ENCODE assay signal across 19 cellular contexts in genomic region chr4:1241936-1242505, GRCh38. TPM values are rescaled to one million over a fixed set of nuclear protein-coding genes. Genes with fewer than 3 reads are reported as not detected.
DNase-seq lines count a peak whose midpoint lies in the region; ATAC-seq, FAIRE-seq and TF ChIP-seq lines count a peak whose summit lies in the region.
"Had no signal": no experiment of that assay in that cellular context is flagged by ENCODE, and none has a peak within 500 bp of the region (broad histone marks: within the 10 kb centered on the region; RNA-seq: fewer than 3 reads in every experiment).

No MANE protein-coding gene starts in this region.

- no peaks in the 10 kb centered on the region for H4K20me1 ChIP-seq in HCT116 (ENCODE audit: insufficient read depth)

- no TSS peak for BruUV-seq in HCT116 (replicated peaks; lab: Mats Ljungman, UMichigan)

- H3K36me3 ChIP-seq in HCT116 (ENCODE audit: control insufficient read depth in 1 of 2, insufficient read depth in 2 of 2, low read length in 2 of 2) (peaks cover 4 to 14% of the 10 kb centered on the region in 2 experiments; a peak in 3 of 4 replicates), mucosa of descending colon (ENCODE audit: low read depth) (no peaks in the 10 kb centered on the region)

- no peak for ATAC-seq in HCT116
- peak; percentile 26 for ATAC-seq in mucosa of descending colon
- ATAC-seq in GM18873 (IDR thresholded peaks at IDR 0.05; ENCODE audit: low FRiP score, unreplicated experiment), result no peak
- ATAC-seq: PC-3; stimulated activated naive CD8-positive, alpha-beta T cell treated with anti-CD3 and anti-CD28 coated beads, Interleukin-15, Interleukin-2, amounts not matched to agents 100 U/mL and 50 U/mL, for 24 hours had no signal

- TF ChIP-seq POLR2A in HCT116 (IDR thresholded peaks at IDR 0.05; ENCODE audit: borderline replicate concordance, extremely low read depth, insufficient read depth, insufficient read length), result no peak

- no peak overlapping the region for H3K9ac ChIP-seq in HCT116 (ENCODE audit: low read length)

- CTCF ChIA-PET in HCT116 (lab: Charles Lee), result no interaction called here

- no peak for FAIRE-seq in HTR-8/SVneo (lab: Jason Lieb, UNC)
- FAIRE-seq: endothelial cell of umbilical vein, urothelium cell line had no signal

- H3K9me3 ChIP-seq in HCT116 (ENCODE audit: control insufficient read depth in 1 of 2, insufficient read depth in 1 of 2, low read depth in 1 of 2, low read length in 2 of 2), result no peaks in the 10 kb centered on the region
- H3K9me3 ChIP-seq in mucosa of descending colon, result no peaks in the 10 kb centered on the region

- peak overlapping the region; percentile 9; the same call in 1 of the 2 replicates for H3K27ac ChIP-seq in HCT116 (ENCODE audit: low read depth, low read length)
- H3K27ac ChIP-seq: cardiac muscle cell had no signal

- TF ChIP-seq RAD21 in HCT116 (IDR thresholded peaks at IDR 0.05; ENCODE audit: low read depth), result no peak

- peaks cover 8 to 9% of the 10 kb centered on the region in 2 experiments for H3K4me1 ChIP-seq in HCT116 (ENCODE audit: control insufficient read depth in 1 of 2, insufficient read depth in 2 of 2, low read length in 2 of 2)
- peaks cover 52% of the 10 kb centered on the region for H3K4me1 ChIP-seq in mucosa of descending colon (ENCODE audit: low read depth)

- DNase-seq in 8988T (peak; percentile 23), HCT116 (ENCODE audit: low read depth, low spot score) (no peak), glutamatergic neuron (no peak), mucosa of descending colon (peak in 2 of 3 donors; percentile 25 to 41), HTR-8/SVneo (ENCODE audit: insufficient read length, low spot score) (no peak), NCI-H2081 treated with DMSO at 0.1 percent for 48 hours (lab: John Stamatoyannopoulos, UW) (no peak), osteocyte (ENCODE audit: extremely low spot score, unreplicated experiment) (no peak)
- DNase-seq: activated CD4-positive, alpha-beta T cell treated with anti-CD3 and anti-CD28 coated beads, Interleukin-2, amount 10 ng/mL, durations not matched to agents 24 days and 14 days; activated T-cell treated with anti-CD3 and anti-CD28 coated beads for 4 hours; foreskin melanocyte; NCI-H2029; NCI-H69; PC-3; stimulated activated naive CD8-positive, alpha-beta T cell treated with anti-CD3 and anti-CD28 coated beads, Interleukin-15, Interleukin-2, amounts not matched to agents 100 U/mL and 50 U/mL, for 24 hours had no signal

- no peaks in the 10 kb centered on the region for H3K27me3 ChIP-seq in HCT116 (ENCODE audit: insufficient read depth, low read length)
- H3K27me3 ChIP-seq: cardiac muscle cell had no signal

- no peak for TF ChIP-seq CTCF in HCT116 (IDR thresholded peaks at IDR 0.05 in 2 of 3, conservative IDR thresholded peaks at IDR 0.05 in 1 of 3; ENCODE audit: borderline replicate concordance in 1 of 3, insufficient read depth in 1 of 3, low read depth in 2 of 3, low read length in 2 of 3)
- no peak for TF ChIP-seq CTCF in glutamatergic neuron (IDR thresholded peaks at IDR 0.05; ENCODE audit: partially characterized antibody, unreplicated experiment)
- TF ChIP-seq CTCF in mucosa of descending colon (IDR thresholded peaks at IDR 0.05), result no peak
- TF ChIP-seq CTCF in osteocyte (IDR thresholded peaks at IDR 0.05), result no peak

- H3K9me2 ChIP-seq in HCT116 (ENCODE audit: insufficient read depth), result no peaks in the 10 kb centered on the region

- H3K4me2 ChIP-seq in HCT116 (ENCODE audit: low read length), result no peak overlapping the region

- RAD21 ChIA-PET in HCT116 (lab: Charles Lee; ENCODE audit: low non-redundant PET in 1 of 2, low total read pairs in 2 of 2, uncharacterized antibody in 2 of 2, unreplicated experiment in 2 of 2), result no interaction called here

- H3K79me2 ChIP-seq in HCT116 (ENCODE audit: insufficient read depth, low read length), result peaks cover 88% of the 10 kb centered on the region

- H3K4me3 Mint-ChIP-seq in glutamatergic neuron (ENCODE audit: unreplicated experiment), result peak overlapping the region; percentile 39
- H3K4me3 Mint-ChIP-seq in osteocyte (ENCODE audit: unreplicated experiment), result no peak overlapping the region
- H3K4me3 Mint-ChIP-seq: activated CD4-positive, alpha-beta T cell treated with anti-CD3 and anti-CD28 coated beads, Interleukin-2, amount 10 ng/mL, durations not matched to agents 24 days and 14 days; T-helper 1 cell treated with Interleukin-12 subunit alpha and Interleukin-12 subunit beta and Interleukin-4 antibody, amounts not matched to agents 30 μg/mL and 1 μg/mL, for 36 hours had no signal

- intact Hi-C loops in HCT116 (cut with micrococcal nuclease), result no loop called here
- intact Hi-C loops in mucosa of descending colon (cut with DNase I, micrococcal nuclease), result no loop called here

- H3K4me3 ChIP-seq in HCT116 (replicated peaks in 1 of 2; ENCODE audit: low read depth in 1 of 2, low read length in 2 of 2), result no peak overlapping the region
- no peak overlapping the region for H3K4me3 ChIP-seq in mucosa of descending colon
- H3K4me3 ChIP-seq: cardiac muscle cell had no signal

- H3K9me3 Mint-ChIP-seq in glutamatergic neuron (ENCODE audit: unreplicated experiment), result peaks cover 29% of the 10 kb centered on the region
- H3K9me3 Mint-ChIP-seq in osteocyte (ENCODE audit: unreplicated experiment), result no peaks in the 10 kb centered on the region
- H3K9me3 Mint-ChIP-seq: activated CD4-positive, alpha-beta T cell treated with anti-CD3 and anti-CD28 coated beads, Interleukin-2, amount 10 ng/mL, durations not matched to agents 24 days and 14 days; T-helper 1 cell treated with Interleukin-12 subunit alpha and Interleukin-12 subunit beta and Interleukin-4 antibody, amounts not matched to agents 30 μg/mL and 1 μg/mL, for 36 hours had no signal

- H3K36me3 Mint-ChIP-seq in glutamatergic neuron (ENCODE audit: unreplicated experiment), result peaks cover 4% of the 10 kb centered on the region
- H3K36me3 Mint-ChIP-seq in osteocyte (ENCODE audit: unreplicated experiment), result peaks cover 2% of the 10 kb centered on the region

- H3K27ac Mint-ChIP-seq in glutamatergic neuron (ENCODE audit: unreplicated experiment), result no peak overlapping the region
- H3K27ac Mint-ChIP-seq in osteocyte (ENCODE audit: unreplicated experiment), result no peak overlapping the region
- H3K27ac Mint-ChIP-seq: activated CD4-positive, alpha-beta T cell treated with anti-CD3 and anti-CD28 coated beads, Interleukin-2, amount 10 ng/mL, durations not matched to agents 24 days and 14 days; T-helper 1 cell treated with Interleukin-12 subunit alpha and Interleukin-12 subunit beta and Interleukin-4 antibody, amounts not matched to agents 30 μg/mL and 1 μg/mL, for 36 hours had no signal

- peaks cover 23% of the 10 kb centered on the region for H3K27me3 Mint-ChIP-seq in glutamatergic neuron (ENCODE audit: unreplicated experiment)
- H3K27me3 Mint-ChIP-seq in osteocyte (ENCODE audit: unreplicated experiment), result no peaks in the 10 kb centered on the region
- H3K27me3 Mint-ChIP-seq: activated CD4-positive, alpha-beta T cell treated with anti-CD3 and anti-CD28 coated beads, Interleukin-2, amount 10 ng/mL, durations not matched to agents 24 days and 14 days had no signal

- peaks cover 40% of the 10 kb centered on the region for H3K4me1 Mint-ChIP-seq in glutamatergic neuron (ENCODE audit: low read depth, unreplicated experiment)
- H3K4me1 Mint-ChIP-seq in osteocyte (ENCODE audit: unreplicated experiment), result peaks cover 32% of the 10 kb centered on the region

- no peak overlapping the region for H2AFZ ChIP-seq in HCT116 (ENCODE audit: low read depth, low read length, poor library complexity, severe bottlenecking)

- POLR2A ChIA-PET in HCT116 (lab: Charles Lee), result no interaction called here

TF ChIP-seq in HCT116, 20 proteins besides CTCF, POLR2A, EP300 and RAD21 (continues in another document):
- TF ChIP-seq MAX (IDR thresholded peaks at IDR 0.05), result no peak
- no peak for TF ChIP-seq FOSL1 (IDR thresholded peaks at IDR 0.05; ENCODE audit: low read depth)
- TF ChIP-seq POLR2AphosphoS5 (IDR thresholded peaks at IDR 0.05; ENCODE audit: low read depth, low read length), result no peak
- TF ChIP-seq YY1 (IDR thresholded peaks at IDR 0.05; ENCODE audit: extremely low read depth, insufficient replicate concordance, low read depth, low read length), result no peak
- no peak for TF ChIP-seq ELF1 (IDR thresholded peaks at IDR 0.05; ENCODE audit: borderline replicate concordance, low read depth)
- no peak for TF ChIP-seq ZBTB33 (IDR thresholded peaks at IDR 0.05; ENCODE audit: extremely low read depth, insufficient replicate concordance, low read length)
- no peak for TF ChIP-seq SRF (IDR thresholded peaks at IDR 0.05; ENCODE audit: low read depth)
- no peak for TF ChIP-seq EGR1 (IDR thresholded peaks at IDR 0.05; ENCODE audit: low read depth)
- TF ChIP-seq TCF7L2 (IDR thresholded peaks at IDR 0.05; ENCODE audit: borderline replicate concordance, extremely low read depth, insufficient read depth, insufficient read length), result no peak
- TF ChIP-seq CEBPB (IDR thresholded peaks at IDR 0.05; ENCODE audit: low read depth), result no peak
- no peak for TF ChIP-seq JUND (IDR thresholded peaks at IDR 0.05)

RNA-seq across cellular contexts. Expression of gene CTBP1, which starts 6.9 kb away (rescaled TPM):
- total RNA-seq in HCT116 (2021; ENCODE audit: unreplicated experiment), result 175 TPM
- 225 and 299 TPM in 2 replicates for polyA plus RNA-seq in HCT116 (2012)
- total RNA-seq in glutamatergic neuron (ENCODE audit: unreplicated experiment), result 302 TPM
- total RNA-seq in mucosa of descending colon, result 100 to 1,000 TPM; 151 to 188 (median 168) TPM
- total RNA-seq in osteocyte, result 172 and 176 TPM in 2 replicates

RNA-seq across cellular contexts. Expression of gene MAEA, which starts 47.7 kb away (rescaled TPM):
- total RNA-seq in HCT116 (2021; ENCODE audit: unreplicated experiment), result 88.3 TPM
- 66.7 and 73.2 TPM in 2 replicates for polyA plus RNA-seq in HCT116 (2012)
- total RNA-seq in glutamatergic neuron (ENCODE audit: unreplicated experiment), result 77.2 TPM
- 100 to 1,000 TPM in 1 of 3 donors, 10 to 100 TPM in 2; 75.5 to 112 (median 98.4) TPM for total RNA-seq in mucosa of descending colon
- total RNA-seq in osteocyte, result 62.5 and 62.9 TPM in 2 replicates

Comparison
In these comparisons a context has a peak if more than half of its experiments do, and no peak if none do; other contexts are left out.
1. DNase-seq: peak in 8988T (single experiment) and mucosa of descending colon (2 of 3); none in HCT116 (single experiment), glutamatergic neuron (single experiment), HTR-8/SVneo (single experiment), NCI-H2081 treated with DMSO at 0.1 percent for 48 hours (single experiment) and osteocyte (single experiment).